ENCODE assay signal across 20 cellular contexts in the genomic region with DNA sequence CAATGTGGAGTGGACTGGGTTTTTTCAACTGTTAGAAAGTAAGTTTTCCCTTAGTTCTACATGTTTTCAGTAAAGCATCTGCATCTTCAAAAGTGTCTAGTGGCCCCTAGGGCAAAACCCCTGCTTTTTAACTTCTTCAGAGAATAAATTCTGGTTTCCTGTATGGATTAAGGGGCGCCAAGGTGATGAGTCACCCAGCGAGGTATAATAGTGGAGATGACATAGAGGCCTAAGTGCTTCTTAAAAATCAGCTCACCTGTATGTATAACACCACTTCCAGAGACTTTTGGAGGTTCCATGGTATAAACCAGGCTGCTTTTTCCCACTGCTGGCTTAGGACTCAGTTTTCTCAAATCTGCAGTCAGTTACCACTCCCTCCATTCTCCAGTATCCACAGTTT.
DNase-seq lines count a peak whose midpoint lies in the region; ATAC-seq, FAIRE-seq and TF ChIP-seq lines count a peak whose summit lies in the region.
"Had no signal": no experiment of that assay in that cellular context is flagged by ENCODE, and none has a peak within 500 bp of the region (broad histone marks: within the 10 kb centered on the region; RNA-seq: fewer than 3 reads in every experiment).

No MANE protein-coding gene starts in this region.

- H3K4me3 Mint-ChIP-seq in activated T-cell treated with anti-CD3 and anti-CD28 coated beads, Interleukin-2, amount 50 U/mL, for 4 hours: no peak overlapping the region
- H3K4me3 Mint-ChIP-seq: CD14-positive monocyte; CD4-positive, alpha-beta memory T cell; IgD-negative memory B cell had no signal

- H3K4me1 Mint-ChIP-seq in activated T-cell treated with anti-CD3 and anti-CD28 coated beads, Interleukin-2, amount 50 U/mL, for 4 hours (ENCODE audit: low read depth): no peaks in the 10 kb centered on the region
- H3K4me1 Mint-ChIP-seq: CD14-positive monocyte; CD4-positive, alpha-beta memory T cell; IgD-negative memory B cell had no signal

- H3K4me1 ChIP-seq in HEK293 (ENCODE audit: control insufficient read depth, insufficient read depth, low read length): no peaks in the 10 kb centered on the region

- ATAC-seq in activated T-cell treated with anti-CD3 and anti-CD28 coated beads, Interleukin-2, amount 50 U/mL, for 4 hours: no peak
- ATAC-seq in GM18907 (IDR thresholded peaks at IDR 0.05; ENCODE audit: unreplicated experiment): no peak
- ATAC-seq: GM12878, HepG2 had no signal

- peaks cover 2% of the 10 kb centered on the region for H3K27me3 Mint-ChIP-seq in activated T-cell treated with anti-CD3 and anti-CD28 coated beads, Interleukin-2, amount 50 U/mL, for 4 hours (ENCODE audit: low read depth)

- FAIRE-seq in RCC 7860 (lab: Jason Lieb, UNC): no peak
- FAIRE-seq: A204.1, GM12878, GM19239, H54, HepG2 had no signal

- no peaks in the 10 kb centered on the region for H3K36me3 ChIP-seq in HEK293 (ENCODE audit: control insufficient read depth in 2 of 2, insufficient read depth in 1 of 2, low read length in 2 of 2)

- no peak overlapping the region for H3K27ac ChIP-seq in HEK293 (ENCODE audit: extremely low read depth, low read depth, low read length)

- no peaks in the 10 kb centered on the region for H3K9me3 ChIP-seq in HEK293 (ENCODE audit: control insufficient read depth, insufficient read depth, low read depth, low read length)

- CTCF ChIA-PET in HEK293 (lab: Yijun Ruan, JAX): no interaction called here

- no peak for TF ChIP-seq CTCF in HEK293 (tag by site-specific recombination; IDR thresholded peaks at IDR 0.05)

- H3K36me3 Mint-ChIP-seq in activated T-cell treated with anti-CD3 and anti-CD28 coated beads, Interleukin-2, amount 50 U/mL, for 4 hours (ENCODE audit: insufficient read depth): no peaks in the 10 kb centered on the region
- H3K36me3 Mint-ChIP-seq: CD14-positive monocyte; CD4-positive, alpha-beta memory T cell; IgD-negative memory B cell had no signal

- no peak overlapping the region for H3K4me3 ChIP-seq in HEK293 (ENCODE audit: low read depth, low read length)
- H3K4me3 ChIP-seq: GM12878 had no signal

- DNase-seq in ELR (ENCODE audit: low read depth): peak; percentile 3
- peak; percentile 10 for DNase-seq in iPS-NIHi7 (ENCODE audit: extremely low spot score)
- no peak for DNase-seq in activated T-cell treated with anti-CD3 and anti-CD28 coated beads, Interleukin-2, amount 50 U/mL, for 4 hours
- DNase-seq in activated CD4-positive, alpha-beta T cell treated with anti-CD3 and anti-CD28 coated beads, Interleukin-2, amount 50 U/mL, for 1 hour: no peak
- no peak for DNase-seq in RCC 7860 (ENCODE audit: low spot score)
- DNase-seq: AML-193; CD4-positive, alpha-beta memory T cell; DMS153; DMS79; HCEC 1CT; KBM-7 had no signal

- POLR2A ChIA-PET in HEK293 (lab: Yijun Ruan, JAX): no interaction called here

- peaks cover 3% of the 10 kb centered on the region for H3K9me3 Mint-ChIP-seq in activated T-cell treated with anti-CD3 and anti-CD28 coated beads, Interleukin-2, amount 50 U/mL, for 4 hours

TF ChIP-seq in HEK293, 187 proteins besides CTCF, POLR2A, EP300 and RAD21:
- no peak for TF ChIP-seq SCRT2 (tag by site-specific recombination; IDR thresholded peaks at IDR 0.05)
- TF ChIP-seq, protein P1, sequence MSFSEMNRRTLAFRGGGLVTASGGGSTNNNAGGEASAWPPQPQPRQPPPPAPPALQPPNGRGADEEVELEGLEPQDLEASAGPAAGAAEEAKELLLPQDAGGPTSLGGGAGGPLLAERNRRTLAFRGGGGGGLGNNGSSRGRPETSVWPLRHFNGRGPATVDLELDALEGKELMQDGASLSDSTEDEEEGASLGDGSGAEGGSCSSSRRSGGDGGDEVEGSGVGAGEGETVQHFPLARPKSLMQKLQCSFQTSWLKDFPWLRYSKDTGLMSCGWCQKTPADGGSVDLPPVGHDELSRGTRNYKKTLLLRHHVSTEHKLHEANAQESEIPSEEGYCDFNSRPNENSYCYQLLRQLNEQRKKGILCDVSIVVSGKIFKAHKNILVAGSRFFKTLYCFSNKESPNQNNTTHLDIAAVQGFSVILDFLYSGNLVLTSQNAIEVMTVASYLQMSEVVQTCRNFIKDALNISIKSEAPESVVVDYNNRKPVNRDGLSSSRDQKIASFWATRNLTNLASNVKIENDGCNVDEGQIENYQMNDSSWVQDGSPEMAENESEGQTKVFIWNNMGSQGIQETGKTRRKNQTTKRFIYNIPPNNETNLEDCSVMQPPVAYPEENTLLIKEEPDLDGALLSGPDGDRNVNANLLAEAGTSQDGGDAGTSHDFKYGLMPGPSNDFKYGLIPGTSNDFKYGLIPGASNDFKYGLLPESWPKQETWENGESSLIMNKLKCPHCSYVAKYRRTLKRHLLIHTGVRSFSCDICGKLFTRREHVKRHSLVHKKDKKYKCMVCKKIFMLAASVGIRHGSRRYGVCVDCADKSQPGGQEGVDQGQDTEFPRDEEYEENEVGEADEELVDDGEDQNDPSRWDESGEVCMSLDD (tag by site-specific recombination; IDR thresholded peaks at IDR 0.05): no peak
- TF ChIP-seq ZNF292 (tag by site-specific recombination; IDR thresholded peaks at IDR 0.05; ENCODE audit: borderline replicate concordance, low read depth): no peak
- TF ChIP-seq ZNF549 (tag by site-specific recombination; IDR thresholded peaks at IDR 0.05): no peak
- TF ChIP-seq ZNF394 (tag by site-specific recombination; IDR thresholded peaks at IDR 0.05; ENCODE audit: borderline replicate concordance): no peak
- 0 out of 2 replicates have a peak, but pooled peaks have one; percentile 16 for TF ChIP-seq ZNF366 (tag by site-specific recombination; conservative IDR thresholded peaks at IDR 0.05)

Comparison
In these comparisons a context has a peak if more than half of its experiments do, and no peak if none do; other contexts are left out.
1. DNase-seq: peak in ELR (single experiment) and iPS-NIHi7 (single experiment); none in activated T-cell treated with anti-CD3 and anti-CD28 coated beads, Interleukin-2, amount 50 U/mL, for 4 hours (single experiment), activated CD4-positive, alpha-beta T cell treated with anti-CD3 and anti-CD28 coated beads, Interleukin-2, amount 50 U/mL, for 1 hour (single experiment) and RCC 7860 (single experiment).